8 cellular contexts compared by ENCODE assay signal in the genomic region with DNA sequence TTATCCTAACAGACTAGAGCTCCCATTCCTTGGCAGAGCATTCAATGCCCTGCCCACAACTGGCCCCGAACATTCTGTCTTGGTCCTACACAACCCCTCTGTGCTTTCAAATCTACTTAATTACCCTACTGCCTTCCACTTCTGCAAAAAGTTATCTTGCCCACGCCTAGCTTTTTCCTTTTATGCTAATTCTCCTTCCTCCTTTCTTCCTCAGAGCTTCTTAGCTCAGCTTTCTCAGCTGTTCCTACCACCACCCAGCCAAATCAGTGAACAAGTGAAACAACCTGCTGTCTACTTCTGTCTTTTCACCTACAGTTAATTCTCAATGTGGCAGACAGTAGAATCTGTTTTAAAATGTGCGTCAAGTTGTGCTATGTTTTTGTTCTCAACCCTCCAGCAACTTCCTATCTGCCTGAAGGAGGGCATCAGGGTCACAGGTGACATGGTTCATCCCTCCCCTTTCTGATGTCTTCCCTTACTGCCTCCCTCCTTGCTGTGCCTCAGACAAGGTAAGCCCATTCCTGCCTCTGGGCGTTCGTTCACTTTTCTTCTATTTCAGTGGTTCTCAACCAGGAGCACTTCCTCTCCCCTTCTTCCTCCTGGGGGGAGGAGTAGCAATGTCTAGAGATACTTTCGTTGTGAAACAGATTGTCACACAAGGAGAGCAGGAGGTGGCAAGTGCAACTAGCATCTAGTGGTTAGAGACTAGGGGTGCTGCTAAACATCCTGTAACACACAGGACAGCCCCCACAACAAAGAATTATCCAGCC. TPM values are rescaled to one million over a fixed set of nuclear protein-coding genes. Genes with fewer than 3 reads are reported as not detected.
DNase-seq lines count a peak whose midpoint lies in the region; ATAC-seq and TF ChIP-seq lines count a peak whose summit lies in the region.

No MANE protein-coding gene starts in this region.

- DNase-seq in AML-193 (lab: John Stamatoyannopoulos, UW), result peak; percentile 69 to 90
- DNase-seq in islet precursor cell, result peak; percentile 55
- DNase-seq in SHP77 treated with DMSO at 0.1 percent for 48 hours (lab: John Stamatoyannopoulos, UW), result no peak
- DNase-seq in esophagus muscularis mucosa (ENCODE audit: extremely low spot score), result no peak

- H3K36me3 Mint-ChIP-seq in T-helper 1 cell treated with Interleukin-12 subunit alpha and Interleukin-12 subunit beta and Interleukin-4 antibody, amounts not matched to agents 30 μg/mL and 1 μg/mL, for 36 hours (ENCODE audit: low read depth), result peaks cover 16% of the 10 kb centered on the region

- peaks cover 29 to 41% (median 38%) of the 10 kb centered on the region in 4 donors for H3K4me1 ChIP-seq in esophagus muscularis mucosa

- no peaks in the 10 kb centered on the region for H3K27me3 ChIP-seq in esophagus muscularis mucosa

- H3K4me3 Mint-ChIP-seq in T-helper 1 cell treated with Interleukin-12 subunit alpha and Interleukin-12 subunit beta and Interleukin-4 antibody, amounts not matched to agents 30 μg/mL and 1 μg/mL, for 36 hours, result peak overlapping the region; percentile 73

- peak overlapping the region in 2 of 4 donors; percentile 98 to 99 for H3K27ac ChIP-seq in esophagus muscularis mucosa (replicated peaks in 1 of 4)

- peak overlapping the region in 2 of 4 donors; percentile 76 to 98 for H3K4me3 ChIP-seq in esophagus muscularis mucosa

- H3K4me1 Mint-ChIP-seq in T-helper 1 cell treated with Interleukin-12 subunit alpha and Interleukin-12 subunit beta and Interleukin-4 antibody, amounts not matched to agents 30 μg/mL and 1 μg/mL, for 36 hours (ENCODE audit: low read depth), result peaks cover 51% of the 10 kb centered on the region

- H3K27me3 Mint-ChIP-seq in T-helper 1 cell treated with Interleukin-12 subunit alpha and Interleukin-12 subunit beta and Interleukin-4 antibody, amounts not matched to agents 30 μg/mL and 1 μg/mL, for 36 hours (ENCODE audit: low read depth), result no peaks in the 10 kb centered on the region

- H3K27ac Mint-ChIP-seq in T-helper 1 cell treated with Interleukin-12 subunit alpha and Interleukin-12 subunit beta and Interleukin-4 antibody, amounts not matched to agents 30 μg/mL and 1 μg/mL, for 36 hours, result peak overlapping the region; percentile 97

- no peaks in the 10 kb centered on the region for H3K9me3 ChIP-seq in esophagus muscularis mucosa

- H3K36me3 ChIP-seq in esophagus muscularis mucosa, result peaks cover 0 to 15% (median 8%) of the 10 kb centered on the region in 4 donors

- intact Hi-C loops in esophagus muscularis mucosa (cut with DNase I), result loop anchor here (2.0 to 5.0 kb wide), 2 partner anchors 41 to 61 kb away; partner anchors contain the start of gene SRP19

- H3K9me3 Mint-ChIP-seq in T-helper 1 cell treated with Interleukin-12 subunit alpha and Interleukin-12 subunit beta and Interleukin-4 antibody, amounts not matched to agents 30 μg/mL and 1 μg/mL, for 36 hours, result no peaks in the 10 kb centered on the region

- no peak for TF ChIP-seq EP300 in esophagus muscularis mucosa (IDR thresholded peaks at IDR 0.05)

- TF ChIP-seq POLR2A in esophagus muscularis mucosa (IDR thresholded peaks at IDR 0.05; ENCODE audit: low read depth), result no peak

- 60% methylated on average over 6 of the region's 6 CpGs for WGBS in esophagus muscularis mucosa

- no peak for TF ChIP-seq CTCF in esophagus muscularis mucosa (IDR thresholded peaks at IDR 0.05)

- ATAC-seq in GM18907 (IDR thresholded peaks at IDR 0.05; ENCODE audit: unreplicated experiment) (peak; percentile 55), HG03095 (IDR thresholded peaks at IDR 0.05; ENCODE audit: unreplicated experiment) (peak; percentile 41)
- no peak for ATAC-seq in activated CD4-positive, CD25-positive, alpha-beta regulatory T cell treated with anti-CD3 and anti-CD28 coated beads, Interleukin-2, amount 50 U/mL, for 24 hours

RNA-seq across cellular contexts. Expression of gene REEP5, which starts 1.3 kb away (rescaled TPM):
- 10 to 100 TPM; 53.0 to 73.6 (median 62.2) TPM for total RNA-seq in esophagus muscularis mucosa

RNA-seq across cellular contexts. Expression of gene DCP2, which starts 53.3 kb away (rescaled TPM):
- 10 to 100 TPM; 15.7 to 26.7 (median 17.7) TPM for total RNA-seq in esophagus muscularis mucosa

Comparison
In these comparisons a context has a peak if more than half of its experiments do, and no peak if none do; other contexts are left out.
1. DNase-seq: peak in AML-193 (2 of 2) and islet precursor cell (single experiment); none in SHP77 treated with DMSO at 0.1 percent for 48 hours (single experiment) and esophagus muscularis mucosa (single experiment).
2. ATAC-seq: peak in GM18907 (single experiment) and HG03095 (single experiment); none in activated CD4-positive, CD25-positive, alpha-beta regulatory T cell treated with anti-CD3 and anti-CD28 coated beads, Interleukin-2, amount 50 U/mL, for 24 hours (0 of 2).